ENCODE assay signal across 8 cellular contexts in the genomic region with DNA sequence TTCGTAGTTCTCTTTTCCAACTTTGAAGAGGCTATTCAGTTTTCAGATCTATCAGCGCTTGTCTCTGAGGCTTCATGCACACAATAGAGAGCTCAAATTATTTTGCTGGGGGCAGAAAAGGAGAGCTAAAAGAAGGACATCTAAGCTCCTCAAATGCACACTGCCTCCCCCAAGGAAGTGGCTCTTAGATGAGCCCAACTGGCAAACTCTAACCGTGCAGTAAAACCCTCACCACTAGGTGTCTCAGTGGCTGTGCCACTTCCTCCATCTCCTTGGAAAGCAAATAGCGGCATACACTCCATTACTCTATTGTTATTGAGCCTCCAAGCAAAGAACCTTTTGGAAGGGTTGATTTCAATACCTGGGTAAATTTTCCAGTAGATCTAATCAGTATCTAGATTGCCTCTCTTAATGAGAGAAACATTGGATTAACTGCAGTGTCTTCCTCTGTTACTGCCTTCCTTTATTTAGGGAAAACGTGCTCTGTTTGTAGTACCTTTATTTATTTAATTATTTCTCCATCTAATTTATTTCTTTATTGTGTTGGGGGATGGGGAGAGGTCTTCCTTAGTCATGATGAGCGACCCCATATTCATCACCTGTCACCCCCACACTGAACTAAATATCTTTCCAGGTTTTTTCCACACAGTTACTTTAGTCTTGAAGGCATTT. TPM values are rescaled to one million over a fixed set of nuclear protein-coding genes. Genes with fewer than 3 reads are reported as not detected.
DNase-seq lines count a peak whose midpoint lies in the region; ATAC-seq and TF ChIP-seq lines count a peak whose summit lies in the region.

No MANE protein-coding gene starts in this region.

- no peaks in the 10 kb centered on the region for H3K27me3 Mint-ChIP-seq in neural crest cell (ENCODE audit: low read depth)

- H3K27me3 ChIP-seq in Peyer's patch: no peaks in the 10 kb centered on the region

- H3K4me3 ChIP-seq in Peyer's patch (no peak overlapping the region), fibroblast of the aortic adventitia (ENCODE audit: low read depth, low read length) (no peak overlapping the region)

- H3K9me3 ChIP-seq in Peyer's patch: no peaks in the 10 kb centered on the region

- no peak overlapping the region for H3K27ac Mint-ChIP-seq in neural crest cell (ENCODE audit: unreplicated experiment)

- no peak for TF ChIP-seq POLR2A in Peyer's patch (IDR thresholded peaks at IDR 0.05)

- no peaks in the 10 kb centered on the region for H3K36me3 Mint-ChIP-seq in neural crest cell (ENCODE audit: low read depth)

- H3K4me1 ChIP-seq in Peyer's patch: no peaks in the 10 kb centered on the region

- peaks cover 9% of the 10 kb centered on the region for H3K4me1 Mint-ChIP-seq in neural crest cell

- TF ChIP-seq CTCF in LNCAP (IDR thresholded peaks at IDR 0.05) (peak; percentile 82), Peyer's patch (IDR thresholded peaks at IDR 0.05) (peak; percentile 71 to 86 (median 80)), fibroblast of the aortic adventitia (IDR thresholded peaks at IDR 0.05; ENCODE audit: insufficient read depth, low read length) (peak; percentile 97), neural crest cell (conservative IDR thresholded peaks at IDR 0.05) (peak; percentile 92)

- ATAC-seq in GM19455 (IDR thresholded peaks at IDR 0.05; ENCODE audit: unreplicated experiment): peak; percentile 83

- no peaks in the 10 kb centered on the region for H3K36me3 ChIP-seq in Peyer's patch

- peak; percentile 92 for DNase-seq in Ammon's horn (ENCODE audit: low spot score)
- peak in 2 of 3 donors; percentile 55 to 88 for DNase-seq in Peyer's patch
- peak; percentile 43 for DNase-seq in activated T-helper 1 cell treated with Interleukin-2 at 50 U/mL for 16 hours (ENCODE audit: low read depth)
- peak; percentile 89 for DNase-seq in fibroblast of the aortic adventitia (ENCODE audit: low read depth)
- DNase-seq in neural crest cell (ENCODE audit: low read depth, low spot score): peak; percentile 74
- DNase-seq in stromal cell of bone marrow (ENCODE audit: low read depth): peak; percentile 76

- peak overlapping the region; percentile 46 for H3K4me3 Mint-ChIP-seq in neural crest cell

- no peaks in the 10 kb centered on the region for H3K9me3 Mint-ChIP-seq in neural crest cell

- H3K27ac ChIP-seq in Peyer's patch: no peak overlapping the region

RNA-seq across cellular contexts. Expression of a gene that starts 9.2 kb away (rescaled TPM):
- 100 to 1,000 TPM; 177 to 629 (median 255) TPM for total RNA-seq in Peyer's patch
- 152 and 393 TPM in 2 replicates for total RNA-seq in fibroblast of the aortic adventitia (ENCODE audit: low replicate concordance)
- total RNA-seq in neural crest cell: 644 and 666 TPM in 2 replicates
